Comparison of ENCODE assay signal across 16 cellular contexts in the genomic region with DNA sequence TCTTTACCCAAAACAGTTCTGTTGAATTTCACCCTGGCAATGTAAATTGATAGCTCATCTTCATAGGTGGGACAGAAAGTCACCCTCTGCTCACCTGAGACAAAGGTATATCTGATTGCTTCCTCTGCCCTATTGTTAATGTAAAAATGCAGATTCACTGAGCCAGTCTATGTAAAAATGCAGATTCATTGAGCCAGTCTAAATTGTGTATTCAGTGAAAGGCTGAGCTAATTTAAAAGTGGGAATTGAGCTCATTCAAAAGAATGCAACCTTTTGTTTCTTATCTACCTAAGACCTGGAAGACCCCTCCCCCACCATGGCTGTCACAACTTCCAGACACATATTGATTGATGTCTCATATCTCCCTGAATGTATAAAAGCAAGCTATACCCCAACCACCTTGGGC.
"Had no signal": no experiment of that assay in that cellular context is flagged by ENCODE, and none has a peak within 500 bp of the region (broad histone marks: within the 10 kb centered on the region; RNA-seq: fewer than 3 reads in every experiment).

No MANE protein-coding gene starts in this region.

- ATAC-seq: foreskin keratinocyte; left lung; mucosa of descending colon; naive thymus-derived CD4-positive, alpha-beta T cell; stimulated activated memory B cell treated with anti-CD40 and anti-IgM and Interleukin-4, amounts not matched to agents 10 μg/mL and 1 μg/mL and 100 μg/mL, for 72 hours had no signal

- H3K27me3 ChIP-seq: ascending aorta, foreskin keratinocyte, left lung, neutrophil had no signal

- DNase-seq: activated naive CD4-positive, alpha-beta T cell treated with Interleukin-2 at 50 U/mL for 16 hours; effector memory CD4-positive, alpha-beta T cell; foreskin keratinocyte; glutamatergic neuron; kidney; left lung; mucosa of descending colon; naive thymus-derived CD4-positive, alpha-beta T cell; retina; stimulated activated CD4-positive, alpha-beta T cell treated with anti-CD3 and anti-CD28 coated beads, Interleukin-2, amount 100 ng/mL, for 48 hours had no signal

- H3K4me1 ChIP-seq: ascending aorta, foreskin keratinocyte had no signal

- H3K9me3 Mint-ChIP-seq: activated T-helper 1 cell treated with anti-CD3 and anti-CD28 coated beads, Interleukin-12 subunit alpha, Interleukin-12 subunit beta, Interleukin-2, Interleukin-4 antibody, amounts not matched to agents 30 ng/mL and 10 ng/mL and 1 ng/mL, durations not matched to agents 14 hours and 24 hours and 36 hours; dendritic cell treated with granulocyte-macrophage colony-stimulating factor and Interleukin-4, amounts not matched to agents 40 ng/mL and 50 ng/mL, for 4 days; stimulated activated memory B cell treated with anti-CD40 and anti-IgM and Interleukin-4, amounts not matched to agents 10 μg/mL and 1 μg/mL and 100 μg/mL, for 72 hours; T-helper 2 cell treated with Interferon-gamma antibody and Interleukin-4, amounts not matched to agents 5 μg/mL and 100 μg/mL, for 36 hours had no signal

- H3K4me3 ChIP-seq: ascending aorta, left lung, mucosa of descending colon had no signal

- H3K27me3 Mint-ChIP-seq: dendritic cell treated with granulocyte-macrophage colony-stimulating factor and Interleukin-4, amounts not matched to agents 40 ng/mL and 50 ng/mL, for 4 days; stimulated activated memory B cell treated with anti-CD40 and anti-IgM and Interleukin-4, amounts not matched to agents 10 μg/mL and 1 μg/mL and 100 μg/mL, for 72 hours had no signal

- H3K4me3 Mint-ChIP-seq: activated T-helper 1 cell treated with anti-CD3 and anti-CD28 coated beads, Interleukin-12 subunit alpha, Interleukin-12 subunit beta, Interleukin-2, Interleukin-4 antibody, amounts not matched to agents 30 ng/mL and 10 ng/mL and 1 ng/mL, durations not matched to agents 14 hours and 24 hours and 36 hours; dendritic cell treated with granulocyte-macrophage colony-stimulating factor and Interleukin-4, amounts not matched to agents 40 ng/mL and 50 ng/mL, for 4 days; naive thymus-derived CD4-positive, alpha-beta T cell; stimulated activated memory B cell treated with anti-CD40 and anti-IgM and Interleukin-4, amounts not matched to agents 10 μg/mL and 1 μg/mL and 100 μg/mL, for 72 hours; T-helper 2 cell treated with Interferon-gamma antibody and Interleukin-4, amounts not matched to agents 5 μg/mL and 100 μg/mL, for 36 hours had no signal

- H3K27ac Mint-ChIP-seq: activated T-helper 1 cell treated with anti-CD3 and anti-CD28 coated beads, Interleukin-12 subunit alpha, Interleukin-12 subunit beta, Interleukin-2, Interleukin-4 antibody, amounts not matched to agents 30 ng/mL and 10 ng/mL and 1 ng/mL, durations not matched to agents 14 hours and 24 hours and 36 hours; dendritic cell treated with granulocyte-macrophage colony-stimulating factor and Interleukin-4, amounts not matched to agents 40 ng/mL and 50 ng/mL, for 4 days; naive thymus-derived CD4-positive, alpha-beta T cell; stimulated activated memory B cell treated with anti-CD40 and anti-IgM and Interleukin-4, amounts not matched to agents 10 μg/mL and 1 μg/mL and 100 μg/mL, for 72 hours; T-helper 2 cell treated with Interferon-gamma antibody and Interleukin-4, amounts not matched to agents 5 μg/mL and 100 μg/mL, for 36 hours had no signal

- H3K27ac ChIP-seq: ascending aorta, foreskin keratinocyte, left lung, neutrophil had no signal

- H3K36me3 ChIP-seq: ascending aorta, left lung, neutrophil had no signal

- H3K4me1 Mint-ChIP-seq: stimulated activated memory B cell treated with anti-CD40 and anti-IgM and Interleukin-4, amounts not matched to agents 10 μg/mL and 1 μg/mL and 100 μg/mL, for 72 hours had no signal

- H3K36me3 Mint-ChIP-seq: stimulated activated memory B cell treated with anti-CD40 and anti-IgM and Interleukin-4, amounts not matched to agents 10 μg/mL and 1 μg/mL and 100 μg/mL, for 72 hours had no signal

- H3K9me3 ChIP-seq: ascending aorta, left lung, mucosa of descending colon, neutrophil had no signal
